8 cellular contexts compared by ENCODE assay signal in genomic region chr12:47216150-47216677, GRCh38.
DNase-seq lines count a peak whose midpoint lies in the region; ATAC-seq, FAIRE-seq and TF ChIP-seq lines count a peak whose summit lies in the region.

No MANE protein-coding gene starts in this region.

- POLR2A ChIA-PET in K562 (lab: Yijun Ruan, JAX) (interaction anchor here (0.6 to 1.5 kb wide), 4 partner anchors 11 to 175 kb away, joined by 3 to 4 read pairs (median 3); no protein-coding TSS in a partner anchor), RWPE1 (lab: Yijun Ruan, JAX; ENCODE audit: low non-redundant PET) (no interaction called here)

- H3K36me3 ChIP-seq in SU-DHL-6 (ENCODE audit: low read length) (no peaks in the 10 kb centered on the region; the same call in 1 of the 2 replicates), K562 (ENCODE audit: control insufficient read depth, insufficient read depth, low read length) (no peaks in the 10 kb centered on the region)

- DNase-seq in K562 (ENCODE audit: extremely low read depth in 1 of 4, low spot score in 3 of 4) (peak in 1 of 4 experiments; percentile 53), RWPE1 (ENCODE audit: low spot score) (no peak), NCI-H1105 (lab: John Stamatoyannopoulos, UW) (no peak), retina (no peak)
- DNase-seq in stimulated activated CD4-positive, alpha-beta T cell treated with anti-CD3 and anti-CD28 coated beads, Interleukin-2, amount 100 ng/mL, for 24 hours: peak; percentile 64 to 69

- peak; percentile 37 for FAIRE-seq in K562 (lab: Jason Lieb, UNC)

- H4K20me1 ChIP-seq in SU-DHL-6 (ENCODE audit: low read depth, low read length) (no peaks in the 10 kb centered on the region), K562 (replicated peaks; ENCODE audit: control insufficient read depth, insufficient read depth, low read length) (no peaks in the 10 kb centered on the region)

- H3K4me3 ChIP-seq in SU-DHL-6 (ENCODE audit: insufficient read depth, low read length, poor library complexity, severe bottlenecking) (peak overlapping the region; percentile 85), K562 (no peak overlapping the region)

- H3K4me2 ChIP-seq in SU-DHL-6 (ENCODE audit: low read depth, low read length, poor library complexity, severe bottlenecking) (peak overlapping the region; percentile 99), K562 (ENCODE audit: insufficient read depth, low read length) (peak overlapping the region; percentile 64)

- CTCF ChIA-PET in K562 (lab: Yijun Ruan, JAX; ENCODE audit: low intra/inter-chr PET ratio) (no interaction called here), RWPE1 (lab: Yijun Ruan, JAX) (interaction anchor here (0.9 kb wide), 1 partner anchor 181 kb away, joined by 5 read pairs; no protein-coding TSS in a partner anchor)

- peaks cover 96% of the 10 kb centered on the region for H3K79me2 ChIP-seq in SU-DHL-6 (ENCODE audit: insufficient read depth, low read length)
- H3K79me2 ChIP-seq in K562 (ENCODE audit: control insufficient read depth, insufficient read depth, low read length): no peaks in the 10 kb centered on the region

- no peak for TF ChIP-seq RAD21 in K562 (CRISPR knock-in tag; conservative IDR thresholded peaks at IDR 0.05 in 1 of 2, IDR thresholded peaks at IDR 0.05 in 1 of 2)

- in situ Hi-C loops in K562 (cut with MboI): no loop called here

- BruUV-seq in K562 (replicated peaks; lab: Mats Ljungman, UMichigan): TSS peak; percentile 48

- H3K9ac ChIP-seq in SU-DHL-6 (ENCODE audit: low read length) (peak overlapping the region; percentile 84), K562 (ENCODE audit: insufficient read depth in 1 of 2, low read depth in 2 of 2, low read length in 2 of 2) (peak overlapping the region; percentile 49 to 53; a peak in 3 of 4 replicates)

- TF ChIP-seq EP300 in K562 (IDR thresholded peaks at IDR 0.05; ENCODE audit: low read length): no peak

- TF ChIP-seq CTCF in SU-DHL-6 (IDR thresholded peaks at IDR 0.05; ENCODE audit: insufficient read depth, low read length, poor library complexity, severe bottlenecking) (no peak), K562 (IDR thresholded peaks at IDR 0.05 in 2 of 3, conservative IDR thresholded peaks at IDR 0.05 in 1 of 3; ENCODE audit: insufficient read depth in 2 of 3, low read depth in 1 of 3, low read length in 3 of 3) (no peak), RWPE1 (conservative IDR thresholded peaks at IDR 0.05; ENCODE audit: low read depth) (no peak)

- peaks cover 55% of the 10 kb centered on the region for H3F3A ChIP-seq in SU-DHL-6 (ENCODE audit: insufficient read depth)

- no peak overlapping the region for H2AFZ ChIP-seq in SU-DHL-6 (ENCODE audit: low read depth, low read length, severe bottlenecking)
- H2AFZ ChIP-seq in K562 (ENCODE audit: low read depth, low read length): peak overlapping the region; percentile 71

- H3K9me1 ChIP-seq in K562 (ENCODE audit: control insufficient read depth, insufficient read depth, low read length): no peaks in the 10 kb centered on the region

- H3K9me3 ChIP-seq in SU-DHL-6 (ENCODE audit: insufficient read depth, low read length) (no peaks in the 10 kb centered on the region), K562 (replicated peaks; ENCODE audit: control insufficient read depth, insufficient read depth, low read depth, low read length) (no peaks in the 10 kb centered on the region)

- peaks cover 3 to 20% of the 10 kb centered on the region in 2 experiments; a peak in 4 of 5 replicates for H3K4me1 ChIP-seq in K562 (replicated peaks in 1 of 2; ENCODE audit: control insufficient read depth in 2 of 2, insufficient read depth in 2 of 2, low read length in 2 of 2)

- TF ChIP-seq POLR2A in K562 (conservative IDR thresholded peaks at IDR 0.05): no peak

- intact Hi-C loops in K562 (cut with micrococcal nuclease): loop anchor here (5.0 to 10.0 kb wide), 2 partner anchors 91 to 159 kb away; no protein-coding TSS in a partner anchor

- 14% methylated on average over 8 of the region's 8 CpGs for WGBS in K562 (ENCODE audit: insufficient coverage, low coverage, missing lambda C conversion rate)

- H3K27me3 ChIP-seq in SU-DHL-6 (ENCODE audit: low read length) (no peaks in the 10 kb centered on the region), K562 (ENCODE audit: control insufficient read depth in 2 of 2, insufficient read depth in 2 of 2, low read length in 2 of 2) (no peaks in the 10 kb centered on the region)

- peak overlapping the region; percentile 100 for H3K27ac ChIP-seq in SU-DHL-6 (ENCODE audit: low read depth, low read length)
- H3K27ac ChIP-seq in K562 (ENCODE audit: extremely low read depth, low read depth, low read length): peak overlapping the region; percentile 81
- H3K27ac ChIP-seq in RWPE1: no peak overlapping the region

- H3K9me2 ChIP-seq in SU-DHL-6 (replicated peaks; ENCODE audit: insufficient read depth, low read length): no peaks in the 10 kb centered on the region

- peak; percentile 68 for ATAC-seq in GM18873 (IDR thresholded peaks at IDR 0.05; ENCODE audit: low FRiP score, unreplicated experiment)
- peak; percentile 69 for ATAC-seq in HG02981 (IDR thresholded peaks at IDR 0.05; ENCODE audit: unreplicated experiment)
- peak; percentile 25 for ATAC-seq in K562

TF ChIP-seq in K562, 482 proteins besides CTCF, POLR2A, EP300 and RAD21 (continues in another document):
- TF ChIP-seq ZKSCAN8 (CRISPR knock-in tag; IDR thresholded peaks at IDR 0.05) (peak; percentile 58; the same call in 1 of the 2 replicates), BRD9 (IDR thresholded peaks at IDR 0.05; ENCODE audit: low read depth, partially characterized antibody) (no peak), CREB5 (CRISPR knock-in tag; IDR thresholded peaks at IDR 0.05) (0 out of 2 replicates have a peak, but pooled peaks have one; percentile 10), C11orf30 (IDR thresholded peaks at IDR 0.05; ENCODE audit: low read depth) (peak; percentile 53; the same call in 1 of the 2 replicates), GATA2 (CRISPR knock-in tag; IDR thresholded peaks at IDR 0.05) (0 out of 2 replicates have a peak, but pooled peaks have one; percentile 9), L3MBTL2 (IDR thresholded peaks at IDR 0.05) (peak; percentile 11; the same call in 1 of the 2 replicates), CTBP1 (IDR thresholded peaks at IDR 0.05; ENCODE audit: borderline replicate concordance) (peak; percentile 11; the same call in 1 of the 2 replicates), E2F5 (CRISPR knock-in tag; IDR thresholded peaks at IDR 0.05) (no peak), PHB (CRISPR knock-in tag; IDR thresholded peaks at IDR 0.05) (no peak), ZNF592 (IDR thresholded peaks at IDR 0.05) (peak; percentile 66), COPS2 (conservative IDR thresholded peaks at IDR 0.05) (no peak), SMAD4 (CRISPR knock-in tag; conservative IDR thresholded peaks at IDR 0.05) (peak; percentile 20; the same call in 1 of the 2 replicates), MEIS2 (IDR thresholded peaks at IDR 0.05; ENCODE audit: partially characterized antibody) (peak; percentile 46), MAZ (CRISPR knock-in tag; conservative IDR thresholded peaks at IDR 0.05 in 1 of 2, IDR thresholded peaks at IDR 0.05 in 1 of 2) (peak in 1 of 2 experiments; percentile 23; a peak in 1 of 4 replicates), RAD51 (IDR thresholded peaks at IDR 0.05; ENCODE audit: borderline replicate concordance, low read depth) (no peak), ZFP30 (CRISPR knock-in tag; IDR thresholded peaks at IDR 0.05; ENCODE audit: borderline replicate concordance) (no peak)

Comparison
In these comparisons a context has a peak if more than half of its experiments do, and no peak if none do; other contexts are left out.
1. DNase-seq: peak in stimulated activated CD4-positive, alpha-beta T cell treated with anti-CD3 and anti-CD28 coated beads, Interleukin-2, amount 100 ng/mL, for 24 hours (2 of 2); none in RWPE1 (single experiment), NCI-H1105 (single experiment) and retina (single experiment).
2. Peak in every context shown above with its lines, with median percentiles within 50 percentile points of each other: ATAC-seq.